ENCODE assay signal across 10 cellular contexts in genomic region chr2:202158796-202159195, GRCh38.
DNase-seq lines count a peak whose midpoint lies in the region; ATAC-seq and TF ChIP-seq lines count a peak whose summit lies in the region.
"Had no signal": no experiment of that assay in that cellular context is flagged by ENCODE, and none has a peak within 500 bp of the region (broad histone marks: within the 10 kb centered on the region; RNA-seq: fewer than 3 reads in every experiment).

No MANE protein-coding gene starts in this region.

- H3K9me3 ChIP-seq in spleen: no peaks in the 10 kb centered on the region

- no peaks in the 10 kb centered on the region for H3K4me1 ChIP-seq in spleen

- 76 to 90% (median 83%) methylated on average over 5 of the region's 5 CpGs for WGBS in spleen, 5 donors

- ATAC-seq in left lobe of liver: peak; percentile 37
- no peak for ATAC-seq in GM19328 (IDR thresholded peaks at IDR 0.05; ENCODE audit: unreplicated experiment)

- no peak for TF ChIP-seq CTCF in spleen (IDR thresholded peaks at IDR 0.05 in 8 of 11, conservative IDR thresholded peaks at IDR 0.05 in 3 of 11)

- intact Hi-C loops in spleen (cut with DNase I; ENCODE audit: low total_unique reads): no loop called here

- DNase-seq in DMS 273 (lab: John Stamatoyannopoulos, UW; ENCODE audit: unreplicated experiment): peak; percentile 57
- DNase-seq in LHCN-M2 (ENCODE audit: low read depth): peak; percentile 25
- peak; percentile 42 for DNase-seq in astrocyte of the hippocampus (ENCODE audit: low read depth, low spot score)
- DNase-seq in left lobe of liver (ENCODE audit: low spot score): no peak
- DNase-seq in epidermal melanocyte (ENCODE audit: insufficient read length, low spot score): no peak
- no peak for DNase-seq in spleen
- DNase-seq in stimulated activated CD8-positive, alpha-beta memory T cell treated with anti-CD3 and anti-CD28 coated beads, Interleukin-4, amount 100 ng/mL, for 48 hours: no peak
- DNase-seq: DMS153, SW 1271 had no signal

- H3K4me3 ChIP-seq in spleen: no peak overlapping the region

- no peaks in the 10 kb centered on the region for H3K27me3 ChIP-seq in spleen (replicated peaks in 1 of 7)

- no peaks in the 10 kb centered on the region for H3K36me3 ChIP-seq in spleen

- TF ChIP-seq POLR2A in spleen (IDR thresholded peaks at IDR 0.05): no peak

- H3K27ac ChIP-seq in spleen: no peak overlapping the region

Comparison
In these comparisons a context has a peak if more than half of its experiments do, and no peak if none do; other contexts are left out.
1. DNase-seq: peak in DMS 273 (single experiment), LHCN-M2 (single experiment) and astrocyte of the hippocampus (single experiment); none in left lobe of liver (single experiment), epidermal melanocyte (single experiment), spleen (single experiment) and stimulated activated CD8-positive, alpha-beta memory T cell treated with anti-CD3 and anti-CD28 coated beads, Interleukin-4, amount 100 ng/mL, for 48 hours (single experiment).